Comparison of ENCODE assay signal across 1 cellular context in the genomic region with DNA sequence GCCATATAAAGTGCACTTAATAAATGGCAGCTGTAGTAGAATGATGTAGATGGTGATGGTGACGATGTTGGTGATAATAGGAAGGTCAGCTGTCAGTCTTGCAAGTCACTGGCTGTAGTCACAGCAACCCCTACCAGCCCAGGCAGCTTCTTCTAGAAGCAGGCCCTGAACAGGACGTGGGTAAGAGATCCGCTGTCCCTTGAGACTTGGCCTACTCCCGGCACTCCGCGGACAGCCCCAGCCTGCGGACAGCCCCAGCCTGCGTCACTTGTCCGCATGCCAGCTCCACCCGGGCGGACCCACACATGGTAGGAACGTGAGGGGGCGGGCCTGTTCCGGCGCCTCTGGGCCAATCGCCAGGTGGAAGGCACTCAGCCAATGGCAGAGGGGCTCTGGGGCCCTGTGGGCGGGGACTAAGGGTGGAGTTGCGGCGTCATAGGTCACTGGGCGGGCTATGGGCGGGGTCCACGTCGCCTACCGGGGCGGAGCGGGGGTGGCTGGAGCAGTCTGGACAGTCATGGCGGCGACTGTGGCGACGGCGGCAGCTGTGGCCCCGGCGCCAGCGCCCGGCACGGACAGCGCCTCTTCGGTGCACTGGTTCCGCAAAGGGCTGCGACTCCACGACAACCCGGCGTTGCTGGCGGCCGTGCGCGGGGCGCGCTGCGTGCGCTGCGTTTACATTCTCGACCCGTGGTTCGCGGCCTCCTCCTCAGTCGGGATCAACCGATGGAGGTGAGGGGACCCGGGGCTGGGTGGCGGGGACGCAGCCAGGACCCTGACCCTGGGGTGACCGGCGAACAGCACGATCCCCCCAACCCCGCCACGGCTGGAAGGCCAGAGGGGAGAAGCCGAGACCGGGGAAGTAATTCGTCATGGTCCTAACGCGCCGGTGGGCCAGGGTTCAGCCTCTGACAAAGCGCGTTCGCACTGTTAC.
TF ChIP-seq lines count a peak whose summit lies in the region.

A gene (plus strand): TSS at position 502 of the 934 bp plus-strand sequence. CDS start 16 bp downstream, at position 518.

TF ChIP-seq in HEK293, 187 proteins besides CTCF, POLR2A, EP300 and RAD21 (continued from another document):
- TF ChIP-seq, protein P1, sequence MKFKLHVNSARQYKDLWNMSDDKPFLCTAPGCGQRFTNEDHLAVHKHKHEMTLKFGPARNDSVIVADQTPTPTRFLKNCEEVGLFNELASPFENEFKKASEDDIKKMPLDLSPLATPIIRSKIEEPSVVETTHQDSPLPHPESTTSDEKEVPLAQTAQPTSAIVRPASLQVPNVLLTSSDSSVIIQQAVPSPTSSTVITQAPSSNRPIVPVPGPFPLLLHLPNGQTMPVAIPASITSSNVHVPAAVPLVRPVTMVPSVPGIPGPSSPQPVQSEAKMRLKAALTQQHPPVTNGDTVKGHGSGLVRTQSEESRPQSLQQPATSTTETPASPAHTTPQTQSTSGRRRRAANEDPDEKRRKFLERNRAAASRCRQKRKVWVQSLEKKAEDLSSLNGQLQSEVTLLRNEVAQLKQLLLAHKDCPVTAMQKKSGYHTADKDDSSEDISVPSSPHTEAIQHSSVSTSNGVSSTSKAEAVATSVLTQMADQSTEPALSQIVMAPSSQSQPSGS (tag by site-specific recombination; IDR thresholded peaks at IDR 0.05; ENCODE audit: low read depth) = no peak
- TF ChIP-seq, protein P2, sequence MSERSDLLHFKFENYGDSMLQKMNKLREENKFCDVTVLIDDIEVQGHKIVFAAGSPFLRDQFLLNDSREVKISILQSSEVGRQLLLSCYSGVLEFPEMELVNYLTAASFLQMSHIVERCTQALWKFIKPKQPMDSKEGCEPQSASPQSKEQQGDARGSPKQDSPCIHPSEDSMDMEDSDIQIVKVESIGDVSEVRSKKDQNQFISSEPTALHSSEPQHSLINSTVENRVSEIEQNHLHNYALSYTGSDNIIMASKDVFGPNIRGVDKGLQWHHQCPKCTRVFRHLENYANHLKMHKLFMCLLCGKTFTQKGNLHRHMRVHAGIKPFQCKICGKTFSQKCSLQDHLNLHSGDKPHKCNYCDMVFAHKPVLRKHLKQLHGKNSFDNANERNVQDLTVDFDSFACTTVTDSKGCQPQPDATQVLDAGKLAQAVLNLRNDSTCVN (tag by site-specific recombination; optimal IDR thresholded peaks at IDR 0.05) = peak; percentile 49
- TF ChIP-seq, protein P3, sequence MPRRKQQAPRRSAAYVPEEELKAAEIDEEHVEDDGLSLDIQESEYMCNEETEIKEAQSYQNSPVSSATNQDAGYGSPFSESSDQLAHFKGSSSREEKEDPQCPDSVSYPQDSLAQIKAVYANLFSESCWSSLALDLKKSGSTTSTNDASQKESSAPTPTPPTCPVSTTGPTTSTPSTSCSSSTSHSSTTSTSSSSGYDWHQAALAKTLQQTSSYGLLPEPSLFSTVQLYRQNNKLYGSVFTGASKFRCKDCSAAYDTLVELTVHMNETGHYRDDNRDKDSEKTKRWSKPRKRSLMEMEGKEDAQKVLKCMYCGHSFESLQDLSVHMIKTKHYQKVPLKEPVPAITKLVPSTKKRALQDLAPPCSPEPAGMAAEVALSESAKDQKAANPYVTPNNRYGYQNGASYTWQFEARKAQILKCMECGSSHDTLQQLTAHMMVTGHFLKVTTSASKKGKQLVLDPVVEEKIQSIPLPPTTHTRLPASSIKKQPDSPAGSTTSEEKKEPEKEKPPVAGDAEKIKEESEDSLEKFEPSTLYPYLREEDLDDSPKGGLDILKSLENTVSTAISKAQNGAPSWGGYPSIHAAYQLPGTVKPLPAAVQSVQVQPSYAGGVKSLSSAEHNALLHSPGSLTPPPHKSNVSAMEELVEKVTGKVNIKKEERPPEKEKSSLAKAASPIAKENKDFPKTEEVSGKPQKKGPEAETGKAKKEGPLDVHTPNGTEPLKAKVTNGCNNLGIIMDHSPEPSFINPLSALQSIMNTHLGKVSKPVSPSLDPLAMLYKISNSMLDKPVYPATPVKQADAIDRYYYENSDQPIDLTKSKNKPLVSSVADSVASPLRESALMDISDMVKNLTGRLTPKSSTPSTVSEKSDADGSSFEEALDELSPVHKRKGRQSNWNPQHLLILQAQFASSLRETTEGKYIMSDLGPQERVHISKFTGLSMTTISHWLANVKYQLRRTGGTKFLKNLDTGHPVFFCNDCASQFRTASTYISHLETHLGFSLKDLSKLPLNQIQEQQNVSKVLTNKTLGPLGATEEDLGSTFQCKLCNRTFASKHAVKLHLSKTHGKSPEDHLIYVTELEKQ (tag by site-specific recombination; IDR thresholded peaks at IDR 0.05; ENCODE audit: borderline replicate concordance) = peak; percentile 39; the same call in 1 of the 2 replicates
- no peak for TF ChIP-seq ZNF677 (tag by site-specific recombination; IDR thresholded peaks at IDR 0.05)
- TF ChIP-seq ZNF521 (tag by site-specific recombination; IDR thresholded peaks at IDR 0.05) = no peak
- TF ChIP-seq ZNF274 (IDR thresholded peaks at IDR 0.05; ENCODE audit: low read length) = no peak
- TF ChIP-seq ZNF274 (tag by site-specific recombination; IDR thresholded peaks at IDR 0.05; ENCODE audit: borderline replicate concordance) = no peak
- 0 out of 2 replicates have a peak, but pooled peaks have one; percentile 42 for TF ChIP-seq WT1 (tag by site-specific recombination; IDR thresholded peaks at IDR 0.05)
- peak; percentile 95 for TF ChIP-seq ZNF335 (tag by site-specific recombination; conservative IDR thresholded peaks at IDR 0.05)
- peak; percentile 72 for TF ChIP-seq ZBTB20 (tag by site-specific recombination; IDR thresholded peaks at IDR 0.05)
- no peak; the same call in 1 of the 2 replicates for TF ChIP-seq ZNF2 (tag by site-specific recombination; IDR thresholded peaks at IDR 0.05)
- no peak for TF ChIP-seq ZNF610 (tag by site-specific recombination; IDR thresholded peaks at IDR 0.05; ENCODE audit: borderline replicate concordance)
- no peak for TF ChIP-seq GLI2 (tag by site-specific recombination; IDR thresholded peaks at IDR 0.05; ENCODE audit: borderline replicate concordance, low read depth)
- peak; percentile 91 for TF ChIP-seq KLF1 (tag by site-specific recombination; IDR thresholded peaks at IDR 0.05)
- no peak for TF ChIP-seq ZNF23 (tag by site-specific recombination; IDR thresholded peaks at IDR 0.05; ENCODE audit: borderline replicate concordance)
- no peak for TF ChIP-seq ZNF202 (tag by site-specific recombination; IDR thresholded peaks at IDR 0.05; ENCODE audit: borderline replicate concordance)
- TF ChIP-seq, protein P4, sequence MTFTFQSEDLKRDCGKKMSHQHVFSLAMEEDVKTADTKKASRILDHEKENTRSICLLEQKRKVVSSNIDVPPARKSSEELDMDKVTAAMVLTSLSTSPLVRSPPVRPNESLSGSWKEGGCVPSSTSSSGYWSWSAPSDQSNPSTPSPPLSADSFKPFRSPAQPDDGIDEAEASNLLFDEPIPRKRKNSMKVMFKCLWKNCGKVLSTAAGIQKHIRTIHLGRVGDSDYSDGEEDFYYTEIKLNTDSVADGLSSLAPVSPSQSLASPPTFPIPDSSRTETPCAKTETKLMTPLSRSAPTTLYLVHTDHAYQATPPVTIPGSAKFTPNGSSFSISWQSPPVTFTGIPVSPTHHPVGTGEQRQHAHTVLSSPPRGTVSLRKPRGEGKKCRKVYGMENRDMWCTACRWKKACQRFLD (tag by site-specific recombination; IDR thresholded peaks at IDR 0.05) = 0 out of 2 replicates have a peak, but pooled peaks have one; percentile 20
- TF ChIP-seq TRIM28 (IDR thresholded peaks at IDR 0.05; ENCODE audit: borderline replicate concordance, low read length) = no peak
- TF ChIP-seq ZNF140 (tag by site-specific recombination; IDR thresholded peaks at IDR 0.05) = no peak
- no peak for TF ChIP-seq OVOL3 (tag by site-specific recombination; IDR thresholded peaks at IDR 0.05)
- TF ChIP-seq ZSCAN30 (tag by site-specific recombination; IDR thresholded peaks at IDR 0.05) = no peak
- TF ChIP-seq, protein P5, sequence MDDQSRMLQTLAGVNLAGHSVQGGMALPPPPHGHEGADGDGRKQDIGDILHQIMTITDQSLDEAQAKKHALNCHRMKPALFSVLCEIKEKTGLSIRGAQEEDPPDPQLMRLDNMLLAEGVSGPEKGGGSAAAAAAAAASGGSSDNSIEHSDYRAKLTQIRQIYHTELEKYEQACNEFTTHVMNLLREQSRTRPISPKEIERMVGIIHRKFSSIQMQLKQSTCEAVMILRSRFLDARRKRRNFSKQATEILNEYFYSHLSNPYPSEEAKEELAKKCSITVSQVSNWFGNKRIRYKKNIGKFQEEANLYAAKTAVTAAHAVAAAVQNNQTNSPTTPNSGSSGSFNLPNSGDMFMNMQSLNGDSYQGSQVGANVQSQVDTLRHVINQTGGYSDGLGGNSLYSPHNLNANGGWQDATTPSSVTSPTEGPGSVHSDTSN (CRISPR knock-in tag; IDR thresholded peaks at IDR 0.05) = peak; percentile 85
- TF ChIP-seq GLIS2 (tag by site-specific recombination; IDR thresholded peaks at IDR 0.05) = peak; percentile 24; the same call in 1 of the 2 replicates
- TF ChIP-seq ZNF548 (tag by site-specific recombination; IDR thresholded peaks at IDR 0.05) = no peak
- TF ChIP-seq, protein P6, sequence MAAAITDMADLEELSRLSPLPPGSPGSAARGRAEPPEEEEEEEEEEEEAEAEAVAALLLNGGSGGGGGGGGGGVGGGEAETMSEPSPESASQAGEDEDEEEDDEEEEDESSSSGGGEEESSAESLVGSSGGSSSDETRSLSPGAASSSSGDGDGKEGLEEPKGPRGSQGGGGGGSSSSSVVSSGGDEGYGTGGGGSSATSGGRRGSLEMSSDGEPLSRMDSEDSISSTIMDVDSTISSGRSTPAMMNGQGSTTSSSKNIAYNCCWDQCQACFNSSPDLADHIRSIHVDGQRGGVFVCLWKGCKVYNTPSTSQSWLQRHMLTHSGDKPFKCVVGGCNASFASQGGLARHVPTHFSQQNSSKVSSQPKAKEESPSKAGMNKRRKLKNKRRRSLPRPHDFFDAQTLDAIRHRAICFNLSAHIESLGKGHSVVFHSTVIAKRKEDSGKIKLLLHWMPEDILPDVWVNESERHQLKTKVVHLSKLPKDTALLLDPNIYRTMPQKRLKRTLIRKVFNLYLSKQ (tag by site-specific recombination; IDR thresholded peaks at IDR 0.05; ENCODE audit: borderline replicate concordance) = no peak
- TF ChIP-seq ZFP69B (tag by site-specific recombination; IDR thresholded peaks at IDR 0.05) = no peak
- peak; percentile 76 for TF ChIP-seq GLIS1 (tag by site-specific recombination; IDR thresholded peaks at IDR 0.05)
- peak; percentile 37; the same call in 1 of the 2 replicates for TF ChIP-seq ZEB2 (tag by site-specific recombination; IDR thresholded peaks at IDR 0.05)
- no peak for TF ChIP-seq ZNF112 (tag by site-specific recombination; IDR thresholded peaks at IDR 0.05)
- no peak for TF ChIP-seq ZNF747 (tag by site-specific recombination; IDR thresholded peaks at IDR 0.05)
- TF ChIP-seq ZNF354C (tag by site-specific recombination; IDR thresholded peaks at IDR 0.05; ENCODE audit: borderline replicate concordance, low read depth) = no peak
- TF ChIP-seq ZBTB8A (tag by site-specific recombination; IDR thresholded peaks at IDR 0.05) = no peak
- peak; percentile 64 for TF ChIP-seq ZFHX2 (tag by site-specific recombination; conservative IDR thresholded peaks at IDR 0.05)
- TF ChIP-seq ZNF16 (tag by site-specific recombination; IDR thresholded peaks at IDR 0.05; ENCODE audit: low read depth) = no peak
- no peak for TF ChIP-seq ZNF623 (tag by site-specific recombination; IDR thresholded peaks at IDR 0.05)
- TF ChIP-seq ZNF184 (tag by site-specific recombination; IDR thresholded peaks at IDR 0.05) = no peak
- 0 out of 2 replicates have a peak, but pooled peaks have one; percentile 11 for TF ChIP-seq ZNF843 (tag by site-specific recombination; IDR thresholded peaks at IDR 0.05)
- peak; percentile 34; the same call in 1 of the 2 replicates for TF ChIP-seq ZNF76 (tag by site-specific recombination; IDR thresholded peaks at IDR 0.05; ENCODE audit: borderline replicate concordance, low read depth)
- peak; percentile 83 for TF ChIP-seq KLF9 (tag by site-specific recombination; IDR thresholded peaks at IDR 0.05; ENCODE audit: low read depth)
